ENCODE assay signal across 9 cellular contexts in the genomic region with DNA sequence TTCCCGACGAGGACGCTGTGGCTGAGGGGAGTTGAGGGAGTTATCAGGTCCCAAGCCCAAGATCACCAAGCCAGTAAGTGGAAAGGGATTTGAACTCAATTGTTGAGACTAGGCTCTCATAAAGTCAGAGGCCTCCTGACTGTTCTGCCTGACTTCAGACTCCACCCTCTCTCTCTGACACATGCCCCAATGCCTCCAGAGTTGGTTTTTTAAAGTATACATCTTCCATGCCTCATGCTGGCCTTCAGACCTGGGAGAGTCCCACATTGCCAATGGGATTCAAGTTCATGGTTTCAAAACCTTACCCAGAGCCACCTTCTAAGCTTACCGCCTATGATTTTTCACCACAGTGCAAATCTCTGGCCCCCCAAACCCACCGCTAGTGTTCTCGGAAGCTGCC.
"Had no signal": no experiment of that assay in that cellular context is flagged by ENCODE, and none has a peak within 500 bp of the region (broad histone marks: within the 10 kb centered on the region; RNA-seq: fewer than 3 reads in every experiment).

No MANE protein-coding gene starts in this region.

- H3K36me3 ChIP-seq: cardiac muscle cell, ovary, thyroid gland had no signal

- H3K9me3 ChIP-seq: ovary, thyroid gland had no signal

- DNase-seq: activated CD4-positive, alpha-beta T cell treated with anti-CD3 and anti-CD28 coated beads, Interleukin-2, amount 10 ng/mL, durations not matched to agents 7 days and 5 days; activated naive CD4-positive, alpha-beta T cell treated with Interleukin-2 at 50 U/mL for 16 hours; activated T-cell treated with anti-CD3 and anti-CD28 coated beads for 4 hours; glutamatergic neuron; mesendoderm; ovary; stimulated activated CD4-positive, alpha-beta T cell treated with anti-CD3 and anti-CD28 coated beads, Interleukin-1b, Interleukin-23, amount 100 ng/mL, for 48 hours; thyroid gland had no signal

- H3K27ac ChIP-seq: cardiac muscle cell, ovary, thyroid gland had no signal

- H3K27me3 ChIP-seq: ovary, thyroid gland had no signal

- H3K4me3 ChIP-seq: cardiac muscle cell, ovary, thyroid gland had no signal
